1 cellular context compared by ENCODE assay signal in the genomic region with DNA sequence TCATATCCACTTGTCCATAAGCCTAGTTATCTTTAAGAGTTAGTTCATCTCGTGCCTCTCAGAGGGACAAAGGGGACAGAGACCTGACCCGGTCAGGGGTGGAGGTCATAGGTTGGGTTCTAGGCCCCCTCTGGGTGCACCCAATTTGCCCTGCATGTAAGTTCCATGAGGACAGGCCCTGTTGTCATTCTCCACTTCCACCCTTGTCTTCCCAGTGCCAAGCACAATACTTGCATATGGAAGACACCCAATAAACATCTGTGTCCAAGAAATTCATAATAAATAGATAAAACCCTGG.
TF ChIP-seq lines count a peak whose summit lies in the region.

No MANE protein-coding gene starts in this region.

TF ChIP-seq in H1, 55 proteins besides CTCF, POLR2A, EP300 and RAD21:
- TF ChIP-seq HDAC2 (IDR thresholded peaks at IDR 0.05; ENCODE audit: borderline replicate concordance in 1 of 2, low read depth in 2 of 2, low read length in 2 of 2): no peak
- TF ChIP-seq CBX5 (IDR thresholded peaks at IDR 0.05; ENCODE audit: low read depth, low read length): no peak
- TF ChIP-seq EZH2 (IDR thresholded peaks at IDR 0.05; ENCODE audit: low read depth, low read length, severe bottlenecking): no peak
- TF ChIP-seq CHD2 (IDR thresholded peaks at IDR 0.05; ENCODE audit: low read length): no peak
- no peak for TF ChIP-seq POU5F1 (IDR thresholded peaks at IDR 0.05; ENCODE audit: low read depth, low read length)
- no peak for TF ChIP-seq SAP30 (IDR thresholded peaks at IDR 0.05; ENCODE audit: insufficient read depth, insufficient replicate concordance, low read length)
- no peak for TF ChIP-seq TCF12 (IDR thresholded peaks at IDR 0.05; ENCODE audit: low read depth, low read length)
- TF ChIP-seq HDAC6 (IDR thresholded peaks at IDR 0.05; ENCODE audit: low read depth, low read length): no peak
